Comparison of ENCODE assay signal across 36 cellular contexts in genomic region chr13:57507752-57508463, GRCh38.
"Had no signal": no experiment of that assay in that cellular context is flagged by ENCODE, and none has a peak within 500 bp of the region (broad histone marks: within the 10 kb centered on the region; RNA-seq: fewer than 3 reads in every experiment).

No MANE protein-coding gene starts in this region.

- H3K9me3 ChIP-seq: MG63 had no signal

- H3K36me3 ChIP-seq: MG63 had no signal

- DNase-seq: Karpas-422, Kasumi-1, MG63, MM.1S, MV-4-11, NCI-H1048, NCI-H1092, NCI-H1092 treated with DMSO at 0.1 percent for 48 hours, NCI-H1105, NCI-H1105 treated with DMSO at 0.1 percent for 48 hours, NCI-H1417, NCI-H1417 treated with DMSO at 0.1 percent for 48 hours, NCI-H1436, NCI-H1436 treated with DMSO at 0.1 percent for 48 hours, NCI-H146, NCI-H1694, NCI-H1694 treated with DMSO at 0.1 percent for 48 hours, NCI-H187, NCI-H187 treated with DMSO at 0.1 percent for 48 hours, NCI-H1930, NCI-H2029, NCI-H2029 treated with DMSO at 0.1 percent for 48 hours, NCI-H2081, NCI-H2081 treated with DMSO at 0.1 percent for 48 hours, NCI-H2107, NCI-H2171, NCI-H2171 treated with DMSO at 0.1 percent for 48 hours, NCI-H2227 treated with DMSO at 0.1 percent for 48 hours, NCI-H226, NCI-H345, NCI-H446, NCI-H446 treated with DMSO at 0.1 percent for 48 hours, NCI-H510A, NCI-H510A treated with DMSO at 0.1 percent for 48 hours, NCI-H524, NCI-H524 treated with DMSO at 0.1 percent for 48 hours had no signal

- H3K4me3 ChIP-seq: MG63 had no signal

- H3K27me3 ChIP-seq: MG63 had no signal
